In the genomic region with DNA sequence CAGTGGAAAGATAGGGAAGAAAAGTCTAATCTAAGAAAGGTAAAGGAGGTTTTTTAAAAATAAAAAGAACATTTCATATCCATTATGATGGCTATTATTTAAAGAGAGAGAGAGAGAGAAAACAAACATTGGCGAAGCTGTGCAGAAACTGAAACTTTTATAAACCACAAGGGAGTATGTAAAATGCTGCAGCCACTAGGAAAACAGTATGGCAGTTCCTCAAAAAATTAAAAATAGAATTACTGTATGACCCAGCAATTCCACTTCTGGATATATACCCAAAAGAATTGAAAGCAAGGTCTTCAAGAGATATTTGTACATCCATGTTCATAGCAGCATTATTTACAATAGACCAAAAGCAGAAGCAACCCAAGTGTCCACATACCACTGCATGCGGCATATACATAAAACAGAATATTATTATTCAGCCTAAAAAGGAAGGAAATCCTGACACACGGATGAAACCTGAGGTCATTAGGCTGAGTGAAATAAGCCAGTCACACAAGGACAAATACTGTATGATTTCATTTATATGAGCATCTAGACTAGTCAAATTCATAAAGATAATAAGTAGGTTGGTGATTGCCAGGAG, we compare ENCODE assay signal across 1 cellular context.
TF ChIP-seq lines count a peak whose summit lies in the region.

No MANE protein-coding gene starts in this region.

TF ChIP-seq in SK-N-SH, 30 proteins besides CTCF, POLR2A, EP300 and RAD21 (continued from another document):
- no peak for TF ChIP-seq GATA2 (CRISPR knock-in tag; IDR thresholded peaks at IDR 0.05)
- TF ChIP-seq, protein P1, sequence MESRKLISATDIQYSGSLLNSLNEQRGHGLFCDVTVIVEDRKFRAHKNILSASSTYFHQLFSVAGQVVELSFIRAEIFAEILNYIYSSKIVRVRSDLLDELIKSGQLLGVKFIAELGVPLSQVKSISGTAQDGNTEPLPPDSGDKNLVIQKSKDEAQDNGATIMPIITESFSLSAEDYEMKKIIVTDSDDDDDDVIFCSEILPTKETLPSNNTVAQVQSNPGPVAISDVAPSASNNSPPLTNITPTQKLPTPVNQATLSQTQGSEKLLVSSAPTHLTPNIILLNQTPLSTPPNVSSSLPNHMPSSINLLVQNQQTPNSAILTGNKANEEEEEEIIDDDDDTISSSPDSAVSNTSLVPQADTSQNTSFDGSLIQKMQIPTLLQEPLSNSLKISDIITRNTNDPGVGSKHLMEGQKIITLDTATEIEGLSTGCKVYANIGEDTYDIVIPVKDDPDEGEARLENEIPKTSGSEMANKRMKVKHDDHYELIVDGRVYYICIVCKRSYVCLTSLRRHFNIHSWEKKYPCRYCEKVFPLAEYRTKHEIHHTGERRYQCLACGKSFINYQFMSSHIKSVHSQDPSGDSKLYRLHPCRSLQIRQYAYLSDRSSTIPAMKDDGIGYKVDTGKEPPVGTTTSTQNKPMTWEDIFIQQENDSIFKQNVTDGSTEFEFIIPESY (IDR thresholded peaks at IDR 0.05; ENCODE audit: borderline replicate concordance, low read depth): no peak
- TF ChIP-seq JUND (IDR thresholded peaks at IDR 0.05): no peak
- TF ChIP-seq, protein P2, sequence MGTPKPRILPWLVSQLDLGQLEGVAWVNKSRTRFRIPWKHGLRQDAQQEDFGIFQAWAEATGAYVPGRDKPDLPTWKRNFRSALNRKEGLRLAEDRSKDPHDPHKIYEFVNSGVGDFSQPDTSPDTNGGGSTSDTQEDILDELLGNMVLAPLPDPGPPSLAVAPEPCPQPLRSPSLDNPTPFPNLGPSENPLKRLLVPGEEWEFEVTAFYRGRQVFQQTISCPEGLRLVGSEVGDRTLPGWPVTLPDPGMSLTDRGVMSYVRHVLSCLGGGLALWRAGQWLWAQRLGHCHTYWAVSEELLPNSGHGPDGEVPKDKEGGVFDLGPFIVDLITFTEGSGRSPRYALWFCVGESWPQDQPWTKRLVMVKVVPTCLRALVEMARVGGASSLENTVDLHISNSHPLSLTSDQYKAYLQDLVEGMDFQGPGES (IDR thresholded peaks at IDR 0.05; ENCODE audit: low read depth, low read length): no peak
- TF ChIP-seq, protein P3, sequence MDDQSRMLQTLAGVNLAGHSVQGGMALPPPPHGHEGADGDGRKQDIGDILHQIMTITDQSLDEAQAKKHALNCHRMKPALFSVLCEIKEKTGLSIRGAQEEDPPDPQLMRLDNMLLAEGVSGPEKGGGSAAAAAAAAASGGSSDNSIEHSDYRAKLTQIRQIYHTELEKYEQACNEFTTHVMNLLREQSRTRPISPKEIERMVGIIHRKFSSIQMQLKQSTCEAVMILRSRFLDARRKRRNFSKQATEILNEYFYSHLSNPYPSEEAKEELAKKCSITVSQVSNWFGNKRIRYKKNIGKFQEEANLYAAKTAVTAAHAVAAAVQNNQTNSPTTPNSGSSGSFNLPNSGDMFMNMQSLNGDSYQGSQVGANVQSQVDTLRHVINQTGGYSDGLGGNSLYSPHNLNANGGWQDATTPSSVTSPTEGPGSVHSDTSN (IDR thresholded peaks at IDR 0.05): no peak
- TF ChIP-seq EZH2phosphoT487 (IDR thresholded peaks at IDR 0.05; ENCODE audit: borderline replicate concordance, low read depth): no peak
- no peak for TF ChIP-seq NFIC (IDR thresholded peaks at IDR 0.05; ENCODE audit: borderline replicate concordance)
- TF ChIP-seq, protein P4, sequence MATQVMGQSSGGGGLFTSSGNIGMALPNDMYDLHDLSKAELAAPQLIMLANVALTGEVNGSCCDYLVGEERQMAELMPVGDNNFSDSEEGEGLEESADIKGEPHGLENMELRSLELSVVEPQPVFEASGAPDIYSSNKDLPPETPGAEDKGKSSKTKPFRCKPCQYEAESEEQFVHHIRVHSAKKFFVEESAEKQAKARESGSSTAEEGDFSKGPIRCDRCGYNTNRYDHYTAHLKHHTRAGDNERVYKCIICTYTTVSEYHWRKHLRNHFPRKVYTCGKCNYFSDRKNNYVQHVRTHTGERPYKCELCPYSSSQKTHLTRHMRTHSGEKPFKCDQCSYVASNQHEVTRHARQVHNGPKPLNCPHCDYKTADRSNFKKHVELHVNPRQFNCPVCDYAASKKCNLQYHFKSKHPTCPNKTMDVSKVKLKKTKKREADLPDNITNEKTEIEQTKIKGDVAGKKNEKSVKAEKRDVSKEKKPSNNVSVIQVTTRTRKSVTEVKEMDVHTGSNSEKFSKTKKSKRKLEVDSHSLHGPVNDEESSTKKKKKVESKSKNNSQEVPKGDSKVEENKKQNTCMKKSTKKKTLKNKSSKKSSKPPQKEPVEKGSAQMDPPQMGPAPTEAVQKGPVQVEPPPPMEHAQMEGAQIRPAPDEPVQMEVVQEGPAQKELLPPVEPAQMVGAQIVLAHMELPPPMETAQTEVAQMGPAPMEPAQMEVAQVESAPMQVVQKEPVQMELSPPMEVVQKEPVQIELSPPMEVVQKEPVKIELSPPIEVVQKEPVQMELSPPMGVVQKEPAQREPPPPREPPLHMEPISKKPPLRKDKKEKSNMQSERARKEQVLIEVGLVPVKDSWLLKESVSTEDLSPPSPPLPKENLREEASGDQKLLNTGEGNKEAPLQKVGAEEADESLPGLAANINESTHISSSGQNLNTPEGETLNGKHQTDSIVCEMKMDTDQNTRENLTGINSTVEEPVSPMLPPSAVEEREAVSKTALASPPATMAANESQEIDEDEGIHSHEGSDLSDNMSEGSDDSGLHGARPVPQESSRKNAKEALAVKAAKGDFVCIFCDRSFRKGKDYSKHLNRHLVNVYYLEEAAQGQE (IDR thresholded peaks at IDR 0.05; ENCODE audit: low read depth, low read length): no peak
